ENCODE assay signal across 10 cellular contexts in the genomic region with DNA sequence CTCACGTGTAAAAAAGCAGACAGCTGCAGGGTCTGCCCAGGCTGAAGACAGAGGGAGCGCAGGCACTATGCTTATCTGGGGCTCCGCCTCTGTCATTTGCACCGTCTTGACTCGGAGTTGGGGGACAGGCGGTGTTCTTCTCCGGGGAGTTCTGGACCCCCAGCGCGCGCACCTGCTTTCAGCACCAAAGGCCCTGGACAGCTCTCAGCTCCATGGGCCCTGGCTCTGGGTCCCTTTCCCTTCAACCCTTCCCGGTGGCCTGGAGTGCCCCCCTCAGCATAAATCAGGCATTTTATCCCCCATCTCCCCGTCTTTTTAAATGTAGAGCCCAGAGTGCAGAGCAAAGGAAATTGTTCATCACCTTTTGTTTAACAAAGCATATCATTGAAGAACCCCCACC. TPM values are rescaled to one million over a fixed set of nuclear protein-coding genes. Genes with fewer than 3 reads are reported as not detected.
DNase-seq lines count a peak whose midpoint lies in the region; ATAC-seq and TF ChIP-seq lines count a peak whose summit lies in the region.
"Had no signal": no experiment of that assay in that cellular context is flagged by ENCODE, and none has a peak within 500 bp of the region (broad histone marks: within the 10 kb centered on the region; RNA-seq: fewer than 3 reads in every experiment).

No MANE protein-coding gene starts in this region.

- H2AFZ ChIP-seq in hepatocyte, result no peak overlapping the region

- no peaks in the 10 kb centered on the region for H3K79me2 ChIP-seq in hepatocyte

- H3K36me3 ChIP-seq in hepatocyte (replicated peaks; ENCODE audit: insufficient read depth, low read depth), result no peaks in the 10 kb centered on the region
- H3K36me3 ChIP-seq: cardiac muscle cell had no signal

- H3K9me2 ChIP-seq in hepatocyte (replicated peaks; ENCODE audit: insufficient read depth), result no peaks in the 10 kb centered on the region

- peaks cover 29 to 32% (median 29%) of the 10 kb centered on the region in 3 donors for H3K27me3 Mint-ChIP-seq in immature natural killer cell (ENCODE audit: low read depth in 3 of 3)

- WGBS in hepatocyte (ENCODE audit: low lambda C conversion rate, missing lambda C conversion rate), result 6% methylated on average over 12 of the region's 12 CpGs

- no peak for TF ChIP-seq CTCF in GM13977 (IDR thresholded peaks at IDR 0.05; ENCODE audit: extremely low read depth, insufficient read depth, missing control alignments)
- peak; percentile 20 for TF ChIP-seq CTCF in hepatocyte (IDR thresholded peaks at IDR 0.05; ENCODE audit: poor library complexity)

- H4K20me1 ChIP-seq in hepatocyte (ENCODE audit: insufficient read depth, poor library complexity, severe bottlenecking), result no peaks in the 10 kb centered on the region

- DNase-seq in AG20443 (ENCODE audit: low spot score) (peak; percentile 29), GM13977 (ENCODE audit: low spot score) (peak; percentile 18), NCI-H748 treated with DMSO at 0.1 percent for 48 hours (lab: John Stamatoyannopoulos, UW) (peak; percentile 74), hepatocyte (ENCODE audit: low spot score) (peak; percentile 43), AG08396 (ENCODE audit: low spot score) (no peak), immature natural killer cell (no peak), GOT3 (lab: John Stamatoyannopoulos, UW) (no peak)

- no peak overlapping the region for H3K4me2 ChIP-seq in hepatocyte

- peaks cover 7% of the 10 kb centered on the region for H3K4me1 ChIP-seq in hepatocyte (ENCODE audit: insufficient read depth)

- H3K4me3 Mint-ChIP-seq in immature natural killer cell, result no peak overlapping the region

- no peak overlapping the region for H3K27ac ChIP-seq in hepatocyte
- H3K27ac ChIP-seq: cardiac muscle cell, psoas muscle had no signal

- no peak overlapping the region for H3K27ac Mint-ChIP-seq in immature natural killer cell

- H3K4me3 ChIP-seq in hepatocyte, result no peak overlapping the region
- H3K4me3 ChIP-seq: cardiac muscle cell had no signal

- peaks cover 0 to 6% (median 0%) of the 10 kb centered on the region in 6 donors for H3K9me3 Mint-ChIP-seq in immature natural killer cell

- no peaks in the 10 kb centered on the region for H3K36me3 Mint-ChIP-seq in immature natural killer cell

- H3K27me3 ChIP-seq in hepatocyte, result peaks cover 83% of the 10 kb centered on the region

- H3K4me1 Mint-ChIP-seq in immature natural killer cell, result peaks cover 5 to 6% of the 10 kb centered on the region in 2 donors

- no peaks in the 10 kb centered on the region for H3K9me3 ChIP-seq in hepatocyte (ENCODE audit: low read depth)
- H3K9me3 ChIP-seq: psoas muscle had no signal

- in situ Hi-C loops in GM13977 (cut with MboI; ENCODE audit: low pct_unique_long_range_greater_than_20kb, low sequenced_read_pairs, unreplicated experiment), result no loop called here

- no peak for ATAC-seq in GM19452 (IDR thresholded peaks at IDR 0.05; ENCODE audit: unreplicated experiment)

RNA-seq across cellular contexts. Expression of a gene that starts 1.5 kb away (rescaled TPM):
- 0.20 and 0.43 TPM in 2 replicates for total RNA-seq in hepatocyte
- polyA plus RNA-seq in hepatocyte (0.44 and 0.66 TPM in 2 replicates), immature natural killer cell (1 to 10 TPM in 1 of 3 donors, under 1 TPM in 1, not detected in 1; 0.20 to 1.7 TPM)
- polyA plus RNA-seq: cardiac muscle cell had no signal

Comparison
In these comparisons a context has a peak if more than half of its experiments do, and no peak if none do; other contexts are left out.
1. DNase-seq: peak in AG20443 (single experiment), GM13977 (single experiment), NCI-H748 treated with DMSO at 0.1 percent for 48 hours (single experiment) and hepatocyte (single experiment); none in AG08396 (single experiment), immature natural killer cell (0 of 3) and GOT3 (single experiment).